Comparison of ENCODE assay signal across 11 cellular contexts in genomic region chr2:210523650-210524289, GRCh38. TPM values are rescaled to one million over a fixed set of nuclear protein-coding genes. Genes with fewer than 3 reads are reported as not detected.
"Had no signal": no experiment of that assay in that cellular context is flagged by ENCODE, and none has a peak within 500 bp of the region (broad histone marks: within the 10 kb centered on the region; RNA-seq: fewer than 3 reads in every experiment).

No MANE protein-coding gene starts in this region.

- H3K27ac ChIP-seq: GM23248, KMS-11 had no signal

- H3K9me3 ChIP-seq: HAP-1 had no signal

- H3K4me1 ChIP-seq: HAP-1 had no signal

- H3K9ac ChIP-seq: GM23248, KMS-11 had no signal

- FAIRE-seq: HTR-8/SVneo had no signal

- ATAC-seq: HCT116 had no signal

- DNase-seq: GM23248, GOT3, H7, HFFc6, KBM-7 had no signal

- H2AFZ ChIP-seq: GM23248 had no signal

- H3K4me3 ChIP-seq: GM23248, HAP-1 had no signal

- H3K36me3 ChIP-seq: HAP-1 had no signal

- H3K4me2 ChIP-seq: KMS-11 had no signal

RNA-seq across cellular contexts. Expression of gene CPS1, which starts 32.6 kb away (rescaled TPM):
- total RNA-seq: HT-29 had no signal
- polyA plus RNA-seq: IgD-negative memory B cell had no signal
